16 cellular contexts compared by ENCODE assay signal in genomic region chr18:45777393-45777792, GRCh38. TPM values are rescaled to one million over a fixed set of nuclear protein-coding genes. Genes with fewer than 3 reads are reported as not detected.
DNase-seq lines count a peak whose midpoint lies in the region; ATAC-seq lines count a peak whose summit lies in the region.
"Had no signal": no experiment of that assay in that cellular context is flagged by ENCODE, and none has a peak within 500 bp of the region (broad histone marks: within the 10 kb centered on the region; RNA-seq: fewer than 3 reads in every experiment).

No MANE protein-coding gene starts in this region.

- H3K9ac ChIP-seq in skeletal muscle satellite cell (ENCODE audit: low read depth, low read length), result peak overlapping the region; percentile 66
- H3K9ac ChIP-seq: parathyroid adenoma had no signal

- no peaks in the 10 kb centered on the region for H3K9me3 ChIP-seq in T-helper 17 cell (ENCODE audit: control insufficient read depth, low read length, poor library complexity, severe bottlenecking)
- no peaks in the 10 kb centered on the region for H3K9me3 ChIP-seq in skeletal muscle satellite cell (replicated peaks; ENCODE audit: low read length)
- H3K9me3 ChIP-seq: mucosa of descending colon, suprapubic skin had no signal

- ATAC-seq in T-helper 17 cell (no peak), GM18868 (IDR thresholded peaks at IDR 0.05; ENCODE audit: unreplicated experiment) (no peak)
- ATAC-seq: mucosa of descending colon had no signal

- H3K36me3 ChIP-seq in skeletal muscle satellite cell (ENCODE audit: insufficient read depth, low read length), result no peaks in the 10 kb centered on the region
- H3K36me3 ChIP-seq: suprapubic skin had no signal

- peak overlapping the region; percentile 22 for H3K4me2 ChIP-seq in skeletal muscle satellite cell (ENCODE audit: low read length)

- peaks cover 21% of the 10 kb centered on the region for H3K4me1 Mint-ChIP-seq in T-helper 17 cell
- peaks cover 21% of the 10 kb centered on the region for H3K4me1 Mint-ChIP-seq in activated CD4-positive, alpha-beta T cell treated with anti-CD3 and anti-CD28 coated beads, Interleukin-2, amount 10 ng/mL, durations not matched to agents 7 days and 5 days

- no peaks in the 10 kb centered on the region for H3K36me3 Mint-ChIP-seq in T-helper 17 cell (ENCODE audit: low read depth)
- H3K36me3 Mint-ChIP-seq in activated CD4-positive, alpha-beta T cell treated with anti-CD3 and anti-CD28 coated beads, Interleukin-2, amount 10 ng/mL, durations not matched to agents 7 days and 5 days (ENCODE audit: low read depth), result peaks cover 2% of the 10 kb centered on the region
- H3K36me3 Mint-ChIP-seq: activated CD4-positive, alpha-beta memory T cell treated with anti-CD3 and anti-CD28 coated beads for 36 hours had no signal

- H3K27me3 ChIP-seq in skeletal muscle satellite cell (ENCODE audit: control insufficient read depth, insufficient read depth, low read length), result no peaks in the 10 kb centered on the region

- H3K9me3 Mint-ChIP-seq in activated CD4-positive, alpha-beta T cell treated with anti-CD3 and anti-CD28 coated beads, Interleukin-2, amount 10 ng/mL, durations not matched to agents 7 days and 5 days, result peaks cover 2% of the 10 kb centered on the region
- H3K9me3 Mint-ChIP-seq: activated CD4-positive, alpha-beta memory T cell treated with anti-CD3 and anti-CD28 coated beads for 36 hours had no signal

- H3K4me3 Mint-ChIP-seq in T-helper 17 cell, result no peak overlapping the region
- no peak overlapping the region for H3K4me3 Mint-ChIP-seq in activated CD4-positive, alpha-beta T cell treated with anti-CD3 and anti-CD28 coated beads, Interleukin-2, amount 10 ng/mL, durations not matched to agents 7 days and 5 days
- H3K4me3 Mint-ChIP-seq: activated CD4-positive, alpha-beta memory T cell treated with anti-CD3 and anti-CD28 coated beads for 36 hours had no signal

- CTCF ChIA-PET in activated CD4-positive, alpha-beta T cell treated with anti-CD3 and anti-CD28 coated beads, Interleukin-2, amount 10 ng/mL, durations not matched to agents 7 days and 5 days (lab: Charles Lee), result interaction anchor here (0.6 kb wide), 1 partner anchor 284 kb away, joined by 4 read pairs; no protein-coding TSS in a partner anchor

- peaks cover 73% of the 10 kb centered on the region for H3K4me1 ChIP-seq in skeletal muscle satellite cell (ENCODE audit: control insufficient read depth, insufficient read depth, low read length)
- H3K4me1 ChIP-seq: suprapubic skin had no signal

- H3K4me3 ChIP-seq in skeletal muscle satellite cell (ENCODE audit: low read length), result no peak overlapping the region
- H3K4me3 ChIP-seq: mucosa of descending colon, suprapubic skin had no signal

- DNase-seq in EL, result peak; percentile 77
- no peak for DNase-seq in T-helper 17 cell
- DNase-seq in fibroblast of peridontal ligament (ENCODE audit: extremely low read depth), result peak; percentile 75
- no peak for DNase-seq in D341Med (ENCODE audit: low spot score)
- DNase-seq in activated CD4-positive, alpha-beta T cell treated with anti-CD3 and anti-CD28 coated beads, Interleukin-2, amount 10 ng/mL, durations not matched to agents 7 days and 5 days, result no peak
- DNase-seq: activated CD4-positive, alpha-beta memory T cell treated with anti-CD3 and anti-CD28 coated beads for 36 hours; aorta; effector memory CD4-positive, alpha-beta T cell; mucosa of descending colon; NCI-H1105; NCI-H2171 treated with DMSO at 0.1 percent for 48 hours had no signal

- H3K27ac Mint-ChIP-seq in T-helper 17 cell, result peak overlapping the region; percentile 21
- H3K27ac Mint-ChIP-seq in activated CD4-positive, alpha-beta T cell treated with anti-CD3 and anti-CD28 coated beads, Interleukin-2, amount 10 ng/mL, durations not matched to agents 7 days and 5 days, result no peak overlapping the region
- H3K27ac Mint-ChIP-seq: activated CD4-positive, alpha-beta memory T cell treated with anti-CD3 and anti-CD28 coated beads for 36 hours had no signal

- POLR2A ChIA-PET in activated CD4-positive, alpha-beta T cell treated with anti-CD3 and anti-CD28 coated beads, Interleukin-2, amount 10 ng/mL, durations not matched to agents 7 days and 5 days (lab: Charles Lee), result no interaction called here

- peaks cover 17% of the 10 kb centered on the region for H3K27me3 Mint-ChIP-seq in T-helper 17 cell
- peaks cover 52% of the 10 kb centered on the region for H3K27me3 Mint-ChIP-seq in activated CD4-positive, alpha-beta T cell treated with anti-CD3 and anti-CD28 coated beads, Interleukin-2, amount 10 ng/mL, durations not matched to agents 7 days and 5 days

RNA-seq across cellular contexts. Expression of gene SIGLEC15, which starts 48.1 kb away (rescaled TPM):
- total RNA-seq in T-helper 17 cell, result not detected
- total RNA-seq in skeletal muscle satellite cell (2012; rRNA removed), result 1.7 and 3.3 TPM in 2 replicates
- not detected for total RNA-seq in activated CD4-positive, alpha-beta T cell treated with anti-CD3 and anti-CD28 coated beads, Interleukin-2, amount 10 ng/mL, durations not matched to agents 7 days and 5 days
- total RNA-seq: activated CD4-positive, alpha-beta memory T cell treated with anti-CD3 and anti-CD28 coated beads for 36 hours; SK-MEL-5 had no signal

RNA-seq across cellular contexts. Expression of gene SLC14A1, which starts 53.4 kb away (rescaled TPM):
- total RNA-seq in T-helper 17 cell, result 1 to 10 TPM; 8.0 to 9.8 TPM
- total RNA-seq in skeletal muscle satellite cell (2012; rRNA removed), result 0.22 and 2.5 TPM in 2 replicates
- total RNA-seq in activated CD4-positive, alpha-beta T cell treated with anti-CD3 and anti-CD28 coated beads, Interleukin-2, amount 10 ng/mL, durations not matched to agents 7 days and 5 days, result 1 to 10 TPM; 7.3 to 8.7 TPM
- total RNA-seq: SK-MEL-5 had no signal

Comparison
In these comparisons a context has a peak if more than half of its experiments do, and no peak if none do; other contexts are left out.
1. DNase-seq: peak in EL (single experiment) and fibroblast of peridontal ligament (single experiment); none in T-helper 17 cell (0 of 3), D341Med (single experiment) and activated CD4-positive, alpha-beta T cell treated with anti-CD3 and anti-CD28 coated beads, Interleukin-2, amount 10 ng/mL, durations not matched to agents 7 days and 5 days (single experiment).